34 cellular contexts compared by ENCODE assay signal in genomic region chr12:108375986-108376663, GRCh38. TPM values are rescaled to one million over a fixed set of nuclear protein-coding genes. Genes with fewer than 3 reads are reported as not detected.
DNase-seq lines count a peak whose midpoint lies in the region; ATAC-seq, FAIRE-seq and TF ChIP-seq lines count a peak whose summit lies in the region.
"Had no signal": no experiment of that assay in that cellular context is flagged by ENCODE, and none has a peak within 500 bp of the region (broad histone marks: within the 10 kb centered on the region; RNA-seq: fewer than 3 reads in every experiment).

No MANE protein-coding gene starts in this region.

- DNase-seq in Daoy (ENCODE audit: low read depth): peak; percentile 79
- DNase-seq in MG63: peak; percentile 50
- no peak for DNase-seq in K562 (ENCODE audit: extremely low read depth in 1 of 4, low spot score in 3 of 4)
- peak; percentile 10 for DNase-seq in kidney glomerular epithelial cell (lab: John Stamatoyannopoulos, UW)
- no peak for DNase-seq in LoVo (ENCODE audit: low spot score)
- no peak for DNase-seq in osteocyte (ENCODE audit: extremely low spot score, unreplicated experiment)
- no peak for DNase-seq in endothelial cell (ENCODE audit: low spot score)
- DNase-seq: activated CD4-positive, alpha-beta memory T cell treated with anti-CD3 and anti-CD28 coated beads, Interleukin-2, amount 10 ng/mL, durations not matched to agents 7 days and 5 days; activated CD8-positive, alpha-beta memory T cell treated with anti-CD3 and anti-CD28 coated beads, Interleukin-2, amount 50 U/mL, for 4 hours; activated naive CD4-positive, alpha-beta T cell treated with Interleukin-2 at 50 U/mL for 16 hours; COR-L47; DMS53; effector memory CD4-positive, alpha-beta T cell; foreskin keratinocyte; GF-D8; heart left ventricle; midbrain; naive B cell; NCI-H1048; NCI-H2107; NCI-H446; NCI-H748 treated with DMSO at 0.1 percent for 48 hours; Peyer's patch; sigmoid colon; SJCRH30; stimulated activated CD4-positive, alpha-beta T cell treated with anti-CD3 and anti-CD28 coated beads, Interleukin-4, amount 100 ng/mL, for 24 hours; tibial artery had no signal

- H3K79me2 ChIP-seq in K562 (ENCODE audit: control insufficient read depth, insufficient read depth, low read length): no peaks in the 10 kb centered on the region

- intact Hi-C loops in K562 (cut with micrococcal nuclease): no loop called here

- no peak overlapping the region for H3K4me2 ChIP-seq in K562 (ENCODE audit: insufficient read depth, low read length)
- H3K4me2 ChIP-seq: KMS-11 had no signal

- H3K27me3 ChIP-seq in MG63 (no peaks in the 10 kb centered on the region), K562 (ENCODE audit: control insufficient read depth in 2 of 2, insufficient read depth in 2 of 2, low read length in 2 of 2) (peaks cover 2 to 5% of the 10 kb centered on the region in 2 experiments; a peak in 2 of 5 replicates)
- H3K27me3 ChIP-seq: foreskin keratinocyte, neutrophil, Peyer's patch, sigmoid colon, SJCRH30, tibial artery had no signal

- TF ChIP-seq EP300 in K562 (IDR thresholded peaks at IDR 0.05; ENCODE audit: low read length): no peak

- POLR2A ChIA-PET in K562 (lab: Yijun Ruan, JAX): interaction anchor here (0.7 to 1.2 kb wide), 2 partner anchors 10 to 11 kb away, joined by 3 read pairs; no protein-coding TSS in a partner anchor

- H2AFZ ChIP-seq in K562 (ENCODE audit: low read depth, low read length): no peak overlapping the region

- TF ChIP-seq POLR2A in K562 (conservative IDR thresholded peaks at IDR 0.05): no peak

- H3K4me1 ChIP-seq in K562 (replicated peaks in 1 of 2; ENCODE audit: control insufficient read depth in 2 of 2, insufficient read depth in 2 of 2, low read length in 2 of 2): no peaks in the 10 kb centered on the region
- H3K4me1 ChIP-seq: foreskin keratinocyte, heart left ventricle, Peyer's patch, prostate gland, SJCRH30 had no signal

- no peak for TF ChIP-seq RAD21 in K562 (CRISPR knock-in tag; conservative IDR thresholded peaks at IDR 0.05 in 1 of 2, IDR thresholded peaks at IDR 0.05 in 1 of 2)

- WGBS in K562 (ENCODE audit: insufficient coverage, low coverage, missing lambda C conversion rate): 0% methylated on average over 4 of the region's 4 CpGs

- H3K4me3 ChIP-seq in MG63: no peak overlapping the region
- H3K4me3 ChIP-seq in K562: no peak overlapping the region
- H3K4me3 ChIP-seq: coronary artery, heart left ventricle, Peyer's patch, prostate gland, sigmoid colon, SJCRH30, tibial artery had no signal

- no peak for FAIRE-seq in K562 (lab: Jason Lieb, UNC)
- FAIRE-seq: keratinocyte had no signal

- H3K4me3 Mint-ChIP-seq in osteocyte (ENCODE audit: unreplicated experiment) (no peak overlapping the region), endothelial cell (ENCODE audit: unreplicated experiment) (no peak overlapping the region)
- H3K4me3 Mint-ChIP-seq: activated CD4-positive, alpha-beta memory T cell treated with anti-CD3 and anti-CD28 coated beads, Interleukin-2, amount 10 ng/mL, durations not matched to agents 7 days and 5 days; activated T-helper 1 cell treated with anti-CD3 and anti-CD28 coated beads, Interleukin-12 subunit alpha, Interleukin-12 subunit beta, Interleukin-2, Interleukin-4 antibody, amounts not matched to agents 30 ng/mL and 10 ng/mL and 1 ng/mL, durations not matched to agents 14 hours and 24 hours and 36 hours; naive B cell had no signal

- H3K27me3 Mint-ChIP-seq in osteocyte (ENCODE audit: unreplicated experiment) (no peaks in the 10 kb centered on the region), endothelial cell (ENCODE audit: unreplicated experiment) (peaks cover 5% of the 10 kb centered on the region)

- peaks cover 20% of the 10 kb centered on the region for H3K4me1 Mint-ChIP-seq in osteocyte (ENCODE audit: unreplicated experiment)
- H3K4me1 Mint-ChIP-seq in endothelial cell (ENCODE audit: unreplicated experiment): peaks cover 3% of the 10 kb centered on the region
- H3K4me1 Mint-ChIP-seq: activated CD4-positive, alpha-beta memory T cell treated with anti-CD3 and anti-CD28 coated beads, Interleukin-2, amount 10 ng/mL, durations not matched to agents 7 days and 5 days; naive B cell had no signal

- H4K20me1 ChIP-seq in K562 (replicated peaks; ENCODE audit: control insufficient read depth, insufficient read depth, low read length): no peaks in the 10 kb centered on the region

- ATAC-seq in K562: no peak
- ATAC-seq: foreskin keratinocyte, heart left ventricle had no signal

- H3K27ac Mint-ChIP-seq in osteocyte (ENCODE audit: unreplicated experiment) (no peak overlapping the region), endothelial cell (ENCODE audit: unreplicated experiment) (no peak overlapping the region)
- H3K27ac Mint-ChIP-seq: activated CD4-positive, alpha-beta memory T cell treated with anti-CD3 and anti-CD28 coated beads, Interleukin-2, amount 10 ng/mL, durations not matched to agents 7 days and 5 days; activated T-helper 1 cell treated with anti-CD3 and anti-CD28 coated beads, Interleukin-12 subunit alpha, Interleukin-12 subunit beta, Interleukin-2, Interleukin-4 antibody, amounts not matched to agents 30 ng/mL and 10 ng/mL and 1 ng/mL, durations not matched to agents 14 hours and 24 hours and 36 hours; naive B cell had no signal

- TF ChIP-seq CTCF in K562 (IDR thresholded peaks at IDR 0.05 in 2 of 3, conservative IDR thresholded peaks at IDR 0.05 in 1 of 3; ENCODE audit: insufficient read depth in 2 of 3, low read depth in 1 of 3, low read length in 3 of 3) (no peak), osteocyte (IDR thresholded peaks at IDR 0.05) (no peak), endothelial cell (IDR thresholded peaks at IDR 0.05; ENCODE audit: unreplicated experiment) (no peak)

- H3K9me3 Mint-ChIP-seq in osteocyte (ENCODE audit: unreplicated experiment) (peaks cover 19% of the 10 kb centered on the region), endothelial cell (ENCODE audit: unreplicated experiment) (no peaks in the 10 kb centered on the region)

- H3K27ac ChIP-seq in K562 (ENCODE audit: extremely low read depth, low read depth, low read length): no peak overlapping the region
- H3K27ac ChIP-seq: C4-2B, coronary artery, foreskin keratinocyte, heart left ventricle, KMS-11, neutrophil, Peyer's patch, prostate gland, sigmoid colon, SJCRH30, tibial artery had no signal

- BruUV-seq in K562 (replicated peaks; lab: Mats Ljungman, UMichigan): no TSS peak

- H3K9me3 ChIP-seq in MG63: peaks cover 40% of the 10 kb centered on the region
- no peaks in the 10 kb centered on the region for H3K9me3 ChIP-seq in K562 (replicated peaks; ENCODE audit: control insufficient read depth, insufficient read depth, low read depth, low read length)
- H3K9me3 ChIP-seq: neutrophil, Peyer's patch, prostate gland, SJCRH30 had no signal

- H3K36me3 ChIP-seq in MG63: no peaks in the 10 kb centered on the region
- H3K36me3 ChIP-seq in K562 (ENCODE audit: control insufficient read depth, insufficient read depth, low read length): no peaks in the 10 kb centered on the region
- H3K36me3 ChIP-seq: heart left ventricle, neutrophil, Peyer's patch, prostate gland, sigmoid colon, SJCRH30, tibial artery had no signal

- in situ Hi-C loops in K562 (cut with MboI): no loop called here

- H3K9me1 ChIP-seq in K562 (ENCODE audit: control insufficient read depth, insufficient read depth, low read length): no peaks in the 10 kb centered on the region

- CTCF ChIA-PET in K562 (lab: Yijun Ruan, JAX; ENCODE audit: low intra/inter-chr PET ratio): no interaction called here

- H3K36me3 Mint-ChIP-seq in osteocyte (ENCODE audit: unreplicated experiment) (no peaks in the 10 kb centered on the region), endothelial cell (ENCODE audit: low read depth, unreplicated experiment) (no peaks in the 10 kb centered on the region)

- no peak overlapping the region for H3K9ac ChIP-seq in K562 (ENCODE audit: insufficient read depth in 1 of 2, low read depth in 2 of 2, low read length in 2 of 2)
- H3K9ac ChIP-seq: KMS-11 had no signal

RNA-seq across cellular contexts. Expression of gene CMKLR1, which starts 37.0 kb away (rescaled TPM):
- total RNA-seq in Daoy (2014; rRNA removed; shearing (Covaris generic)): 0.51 and 0.89 TPM in 2 replicates
- 1.3 and 1.5 TPM in 2 replicates for total RNA-seq in MG63 (2014; rRNA removed; shearing (Covaris generic); ENCODE audit: low replicate concordance)
- 3.0 and 7.0 TPM in 2 replicates for total RNA-seq in K562 (2011; cell fraction: chromatin; rRNA removed; ENCODE audit: low replicate concordance)
- total RNA-seq in K562 (2011; cell fraction: nucleolus; rRNA removed): 3.2 and 3.4 TPM in 2 replicates
- 3.7 and 4.0 TPM in 2 replicates for total RNA-seq in K562 (2011; cell fraction: nucleoplasm; rRNA removed)
- 0.16 and 0.32 TPM in 2 replicates for total RNA-seq in K562 (2014; rRNA removed)
- total RNA-seq in K562 (2014; rRNA removed; fragmentation: Illumina TruSeq; extraction: Trizol): 0.11 and 0.29 TPM in 2 replicates
- 0.15 and 0.33 TPM in 2 replicates for total RNA-seq in K562 (2015; rRNA removed; fragmentation: Illumina TruSeq; extraction: Trizol)
- 0.20 and 0.29 TPM in 2 replicates for total RNA-seq in K562 (2021)
- 0.30 and 1.4 TPM in 2 replicates for polyA plus RNA-seq in K562 (2011; rRNA removed)
- polyA plus RNA-seq in K562 (2011; cell fraction: cytosol; rRNA removed): 0.28 and 1.0 TPM in 2 replicates
- polyA plus RNA-seq in K562 (2011; cell fraction: nucleus; rRNA removed): 0.41 and 1.3 TPM in 2 replicates
- 0.11 and 0.25 TPM in 2 replicates for polyA plus RNA-seq in K562 (2012)
- 0.33 and 0.67 TPM in 2 replicates for polyA plus RNA-seq in K562 (2014; fragmentation: Illumina TruSeq; extraction: Trizol)
- under 1 TPM; 0.11 to 0.13 TPM for polyA plus RNA-seq in K562 (2014; fragmentation: Nextera tagmentation; extraction: Ambion mirVana)
- 0.12 and 0.36 TPM in 2 replicates for polyA plus RNA-seq in K562 (2014; rRNA removed)
- polyA minus RNA-seq in K562 (2011; rRNA and poly(A)+ RNA removed): 0.42 and 2.6 TPM in 2 replicates
- polyA minus RNA-seq in K562 (2011; cell fraction: cytosol; rRNA and poly(A)+ RNA removed): 1.2 TPM in 1 of 2 replicates, not detected in the other
- polyA minus RNA-seq in K562 (2011; cell fraction: nucleus; rRNA and poly(A)+ RNA removed): 0.22 and 1.1 TPM in 2 replicates
- total RNA-seq in osteocyte: 47.5 and 48.5 TPM in 2 replicates
- 0.51 TPM for total RNA-seq in endothelial cell (ENCODE audit: unreplicated experiment)
- total RNA-seq: activated CD4-positive, alpha-beta memory T cell treated with anti-CD3 and anti-CD28 coated beads, Interleukin-2, amount 10 ng/mL, durations not matched to agents 7 days and 5 days; activated T-helper 1 cell treated with anti-CD3 and anti-CD28 coated beads, Interleukin-12 subunit alpha, Interleukin-12 subunit beta, Interleukin-2, Interleukin-4 antibody, amounts not matched to agents 30 ng/mL and 10 ng/mL and 1 ng/mL, durations not matched to agents 14 hours and 24 hours and 36 hours; foreskin keratinocyte had no signal
- polyA plus RNA-seq: foreskin keratinocyte, keratinocyte had no signal

Comparison
In these comparisons a context has a peak if more than half of its experiments do, and no peak if none do; other contexts are left out.
1. DNase-seq: peak in Daoy (single experiment), MG63 (single experiment) and kidney glomerular epithelial cell (single experiment); none in K562 (0 of 4), LoVo (single experiment), osteocyte (single experiment) and endothelial cell (single experiment).